8 cellular contexts compared by ENCODE assay signal in genomic region chr13:77026255-77026782, GRCh38. TPM values are rescaled to one million over a fixed set of nuclear protein-coding genes. Genes with fewer than 3 reads are reported as not detected.
A peak's percentile ranks its signal among the peaks of the same experiment; 100 is the strongest.
DNase-seq lines count a peak whose midpoint lies in the region; ATAC-seq and TF ChIP-seq lines count a peak whose summit lies in the region.

No MANE protein-coding gene starts in this region.

- no peak for TF ChIP-seq CTCF in PC-3 (conservative IDR thresholded peaks at IDR 0.05; ENCODE audit: low read depth, low read length)

- H3K4me1 Mint-ChIP-seq in CD4-positive, alpha-beta memory T cell: peaks cover 34 to 69% (median 52%) of the 10 kb centered on the region in 4 donors
- H3K4me1 Mint-ChIP-seq in naive thymus-derived CD8-positive, alpha-beta T cell: peaks cover 33 to 66% (median 54%) of the 10 kb centered on the region in 4 donors

- peak overlapping the region; percentile 63 to 86 for H3K4me3 ChIP-seq in CD4-positive, alpha-beta memory T cell (ENCODE audit: low read length in 2 of 2)
- peak overlapping the region; percentile 96 for H3K4me3 ChIP-seq in PC-3 (ENCODE audit: low read length)

- peak overlapping the region; percentile 91 for H3K9ac ChIP-seq in PC-3 (ENCODE audit: low read length)

- H3K4me2 ChIP-seq in PC-3 (ENCODE audit: low read length): peak overlapping the region; percentile 90

- intact Hi-C loops in CD4-positive, alpha-beta memory T cell (cut with micrococcal nuclease): loop anchor here (10.0 kb wide), 1 partner anchor 1392 kb away; the partner anchor contains the start of gene LMO7
- intact Hi-C loops in PC-3 (cut with micrococcal nuclease): no loop called here

- no peaks in the 10 kb centered on the region for H3K27me3 Mint-ChIP-seq in CD4-positive, alpha-beta memory T cell
- peaks cover 0 to 2% (median 0%) of the 10 kb centered on the region in 5 donors for H3K27me3 Mint-ChIP-seq in naive thymus-derived CD8-positive, alpha-beta T cell

- POLR2A ChIA-PET in CD4-positive, alpha-beta memory T cell (lab: Charles Lee; ENCODE audit: partially characterized antibody): interaction anchor here (0.5 to 5.0 kb wide), 29 partner anchors 9 to 1260 kb away, joined by 3 to 204 read pairs (median 6); partner anchors contain the start of genes CLN5, KCTD12, MYCBP2 and SLAIN1
- POLR2A ChIA-PET in PC-3 (lab: Charles Lee; ENCODE audit: unreplicated experiment): interaction anchor here (0.6 kb wide), 1 partner anchor 51 kb away, joined by 4 read pairs; no protein-coding TSS in a partner anchor
- POLR2A ChIA-PET in naive thymus-derived CD8-positive, alpha-beta T cell (lab: Charles Lee): interaction anchor here (0.7 to 7.1 kb wide), 20 partner anchors 9 to 1700 kb away, joined by 3 to 182 read pairs (median 6); partner anchors contain the start of genes CLN5, KCTD12 and MYCBP2

- H3K27ac ChIP-seq in CD4-positive, alpha-beta memory T cell (ENCODE audit: low read depth, low read length): peak overlapping the region; percentile 94
- H3K27ac ChIP-seq in PC-3 (ENCODE audit: low read length): no peak overlapping the region

- DNase-seq in CD4-positive, alpha-beta memory T cell: peak; percentile 80 to 87 (median 82)
- DNase-seq in PC-3 (peak; percentile 61), fibroblast of gingiva (ENCODE audit: low read depth) (peak; percentile 70)
- peak; percentile 80 to 83 for DNase-seq in activated T-cell treated with anti-CD3 and anti-CD28 coated beads, Interleukin-2, amount 50 U/mL, for 48 hours
- peak; percentile 62 to 89 (median 76) for DNase-seq in naive thymus-derived CD8-positive, alpha-beta T cell
- peak; percentile 67 to 88 (median 78) for DNase-seq in stimulated activated naive CD4-positive, alpha-beta T cell (lab: John Stamatoyannopoulos, UW)

- no peaks in the 10 kb centered on the region for H3F3A ChIP-seq in PC-3 (ENCODE audit: low read length, unreplicated experiment)

- H3K9me3 ChIP-seq in CD4-positive, alpha-beta memory T cell (ENCODE audit: control insufficient read depth in 1 of 2, low read length in 2 of 2): no peaks in the 10 kb centered on the region
- H3K9me3 ChIP-seq in PC-3 (ENCODE audit: low read length): no peaks in the 10 kb centered on the region

- peaks cover 51% of the 10 kb centered on the region for H3K79me2 ChIP-seq in PC-3 (ENCODE audit: low read length)

- CTCF ChIA-PET in CD4-positive, alpha-beta memory T cell (lab: Charles Lee; ENCODE audit: partially characterized antibody): interaction anchor here (0.7 to 4.0 kb wide), 6 partner anchors 10 to 46 kb away, joined by 3 to 23 read pairs (median 8); partner anchors contain the start of gene CLN5
- CTCF ChIA-PET in PC-3 (lab: Charles Lee): interaction anchor here (0.6 kb wide), 1 partner anchor 24 kb away, joined by 3 read pairs; no protein-coding TSS in a partner anchor

- peaks cover 39% of the 10 kb centered on the region for H4K20me1 ChIP-seq in PC-3 (ENCODE audit: low read length)

- H3K9me2 ChIP-seq in PC-3 (replicated peaks; ENCODE audit: low read length): no peaks in the 10 kb centered on the region

- no peak overlapping the region for H2AFZ ChIP-seq in PC-3 (ENCODE audit: low read length)

- H3K36me3 Mint-ChIP-seq in CD4-positive, alpha-beta memory T cell: peaks cover 4 to 41% of the 10 kb centered on the region in 2 donors
- H3K36me3 Mint-ChIP-seq in naive thymus-derived CD8-positive, alpha-beta T cell: peaks cover 0 to 25% (median 2%) of the 10 kb centered on the region in 3 donors

- BruUV-seq in PC-3 (replicated peaks; lab: Mats Ljungman, UMichigan): no TSS peak

- no peaks in the 10 kb centered on the region for H3K9me3 Mint-ChIP-seq in CD4-positive, alpha-beta memory T cell
- H3K9me3 Mint-ChIP-seq in naive thymus-derived CD8-positive, alpha-beta T cell: no peaks in the 10 kb centered on the region

- H3K27ac Mint-ChIP-seq in CD4-positive, alpha-beta memory T cell: peak overlapping the region; percentile 80 to 97 (median 95)
- H3K27ac Mint-ChIP-seq in naive thymus-derived CD8-positive, alpha-beta T cell: peak overlapping the region; percentile 86 to 98 (median 94)

- H3K4me1 ChIP-seq in CD4-positive, alpha-beta memory T cell (ENCODE audit: insufficient read depth, low read length): peaks cover 55% of the 10 kb centered on the region
- H3K4me1 ChIP-seq in PC-3 (ENCODE audit: insufficient read depth, low read length): peaks cover 41% of the 10 kb centered on the region

- ATAC-seq in GM19438 (IDR thresholded peaks at IDR 0.05; ENCODE audit: low read depth, unreplicated experiment): peak; percentile 59
- peak; percentile 35 for ATAC-seq in HG03565 (IDR thresholded peaks at IDR 0.05; ENCODE audit: unreplicated experiment)
- peak; percentile 74 for ATAC-seq in PC-3
- peak; percentile 64 to 65 for ATAC-seq in naive thymus-derived CD8-positive, alpha-beta T cell

- peak overlapping the region; percentile 95 to 100 (median 96) for H3K4me3 Mint-ChIP-seq in CD4-positive, alpha-beta memory T cell
- H3K4me3 Mint-ChIP-seq in naive thymus-derived CD8-positive, alpha-beta T cell: peak overlapping the region; percentile 90 to 98 (median 97)

- H3K27me3 ChIP-seq in CD4-positive, alpha-beta memory T cell (ENCODE audit: insufficient read depth, low read length): no peaks in the 10 kb centered on the region
- H3K27me3 ChIP-seq in PC-3 (ENCODE audit: low read length): no peaks in the 10 kb centered on the region

- H3K36me3 ChIP-seq in CD4-positive, alpha-beta memory T cell (ENCODE audit: insufficient read depth, low read length): peaks cover 5% of the 10 kb centered on the region
- H3K36me3 ChIP-seq in PC-3 (ENCODE audit: low read depth, low read length): 0 out of 2 replicates have a peak, but pooled peaks cover 2% of the 10 kb centered on the region

RNA-seq across cellular contexts. Expression of gene FBXL3, which starts 0.6 kb away (rescaled TPM):
- 10 to 100 TPM; 94.2 to 96.2 TPM for total RNA-seq in CD4-positive, alpha-beta memory T cell
- polyA plus RNA-seq in CD4-positive, alpha-beta memory T cell: 10 to 100 TPM; 53.7 to 67.3 TPM
- 39.1 and 41.1 TPM in 2 replicates for total RNA-seq in PC-3 (2014; rRNA removed)
- total RNA-seq in naive thymus-derived CD8-positive, alpha-beta T cell: 100 to 1,000 TPM in 1 of 2 experiments, 10 to 100 TPM in 1; 96.5 to 106 TPM
- 10 to 100 TPM; 29.3 to 44.7 (median 32.6) TPM for polyA plus RNA-seq in naive thymus-derived CD8-positive, alpha-beta T cell

RNA-seq across cellular contexts. Expression of gene CLN5, which starts 34.4 kb away (rescaled TPM):
- total RNA-seq in CD4-positive, alpha-beta memory T cell: 10 to 100 TPM; 41.5 to 48.6 TPM
- 10 to 100 TPM; 26.0 to 26.3 TPM for polyA plus RNA-seq in CD4-positive, alpha-beta memory T cell
- 6.6 and 7.7 TPM in 2 replicates for total RNA-seq in PC-3 (2014; rRNA removed)
- 10 to 100 TPM; 48.8 to 49.6 TPM for total RNA-seq in naive thymus-derived CD8-positive, alpha-beta T cell
- polyA plus RNA-seq in naive thymus-derived CD8-positive, alpha-beta T cell: 10 to 100 TPM; 16.9 to 30.8 (median 25.8) TPM
